In genomic region chr18:74549591-74550104, GRCh38 we compare ENCODE assay signal across 1 cellular context.
TF ChIP-seq lines count a peak whose summit lies in the region.

No MANE protein-coding gene starts in this region.

TF ChIP-seq in A549, 52 proteins besides CTCF, POLR2A, EP300 and RAD21:
- TF ChIP-seq ZFP36 (IDR thresholded peaks at IDR 0.05; ENCODE audit: borderline replicate concordance, partially characterized antibody) (peak; percentile 91), FOXS1 (CRISPR knock-in tag; IDR thresholded peaks at IDR 0.05) (no peak), NPAS2 (CRISPR knock-in tag; IDR thresholded peaks at IDR 0.05; ENCODE audit: borderline replicate concordance) (no peak)
